28 cellular contexts compared by ENCODE assay signal in genomic region chr7:128177768-128178550, GRCh38.
A peak's percentile ranks its signal among the peaks of the same experiment; 100 is the strongest.
DNase-seq lines count a peak whose midpoint lies in the region; ATAC-seq, FAIRE-seq and TF ChIP-seq lines count a peak whose summit lies in the region.
"Had no signal": no experiment of that assay in that cellular context is flagged by ENCODE, and none has a peak within 500 bp of the region (broad histone marks: within the 10 kb centered on the region; RNA-seq: fewer than 3 reads in every experiment).

No MANE protein-coding gene starts in this region.

- peaks cover 0 to 2% (median 0%) of the 10 kb centered on the region in 7 donors for H3K9me3 Mint-ChIP-seq in CD14-positive monocyte
- H3K9me3 Mint-ChIP-seq in stimulated activated effector memory CD8-positive, alpha-beta T cell treated with anti-CD3 and anti-CD28 coated beads, Interleukin-12 subunit alpha, Interleukin-12 subunit beta, amount 100 ng/mL, for 72 hours: no peaks in the 10 kb centered on the region
- H3K9me3 Mint-ChIP-seq: CD4-positive, alpha-beta T cell; HFFc6 had no signal

- H3K9me3 ChIP-seq in Karpas-422 (ENCODE audit: low read length): no peaks in the 10 kb centered on the region
- H3K9me3 ChIP-seq in K562 (replicated peaks; ENCODE audit: control insufficient read depth, insufficient read depth, low read depth, low read length): no peaks in the 10 kb centered on the region
- H3K9me3 ChIP-seq: Caco-2 had no signal

- TF ChIP-seq EP300 in K562 (IDR thresholded peaks at IDR 0.05; ENCODE audit: low read length): no peak

- no peaks in the 10 kb centered on the region for H3K79me2 ChIP-seq in Karpas-422 (ENCODE audit: low read length)
- H3K79me2 ChIP-seq in K562 (ENCODE audit: control insufficient read depth, insufficient read depth, low read length): no peaks in the 10 kb centered on the region

- H3K27me3 ChIP-seq in Karpas-422 (ENCODE audit: low read length) (peaks cover 5% of the 10 kb centered on the region; the same call in 1 of the 2 replicates), K562 (ENCODE audit: control insufficient read depth in 2 of 2, insufficient read depth in 2 of 2, low read length in 2 of 2) (peaks cover 47 to 75% of the 10 kb centered on the region in 2 experiments)

- CTCF ChIA-PET in K562 (lab: Yijun Ruan, JAX; ENCODE audit: low intra/inter-chr PET ratio): no interaction called here

- peak; percentile 24 for DNase-seq in CD14-positive monocyte (ENCODE audit: low spot score)
- peak; percentile 51 for DNase-seq in Karpas-422
- no peak for DNase-seq in K562 (ENCODE audit: extremely low read depth in 1 of 4, low spot score in 3 of 4)
- no peak for DNase-seq in stimulated activated effector memory CD8-positive, alpha-beta T cell treated with anti-CD3 and anti-CD28 coated beads, Interleukin-12 subunit alpha, Interleukin-12 subunit beta, amount 100 ng/mL, for 72 hours (ENCODE audit: low spot score in 2 of 2)
- no peak for DNase-seq in ACHN
- DNase-seq in NCI-H69 (lab: John Stamatoyannopoulos, UW): no peak
- no peak for DNase-seq in urothelium cell line (ENCODE audit: low spot score)
- DNase-seq: AML-193; Caco-2; CD4-positive, alpha-beta T cell; DMS153; EL; HFFc6; NCI-H1092; NCI-H1436 treated with DMSO at 0.1 percent for 48 hours; NCI-H2029 treated with DMSO at 0.1 percent for 48 hours; NCI-H2171; NCI-H446 treated with DMSO at 0.1 percent for 48 hours; NCI-H748 treated with DMSO at 0.1 percent for 48 hours; NK-92 treated with Interleukin-12 subunit alpha and Interleukin-12 subunit beta, amount 100 ng/mL, for 24 hours; SHP77; T-helper 1 cell had no signal

- under 1% methylated on average over 9 of the region's 9 CpGs for WGBS in K562 (ENCODE audit: insufficient coverage, low coverage, missing lambda C conversion rate)

- intact Hi-C loops in CD14-positive monocyte (cut with micrococcal nuclease): no loop called here
- intact Hi-C loops in K562 (cut with micrococcal nuclease): no loop called here

- FAIRE-seq in K562 (lab: Jason Lieb, UNC) (no peak), urothelium cell line (lab: Jason Lieb, UNC) (no peak)
- FAIRE-seq: GM12878, GM18507, H54, HepG2 had no signal

- H3K4me3 ChIP-seq in Karpas-422 (ENCODE audit: low read length): peak overlapping the region; percentile 42
- H3K4me3 ChIP-seq in K562: no peak overlapping the region
- H3K4me3 ChIP-seq: GM12878, SK-N-MC had no signal

- peaks cover 62% of the 10 kb centered on the region for H3K4me1 ChIP-seq in Karpas-422 (ENCODE audit: low read length)
- H3K4me1 ChIP-seq in K562 (replicated peaks in 1 of 2; ENCODE audit: control insufficient read depth in 2 of 2, insufficient read depth in 2 of 2, low read length in 2 of 2): no peaks in the 10 kb centered on the region

- H4K20me1 ChIP-seq in Karpas-422 (ENCODE audit: insufficient read depth, low read depth, low read length) (peaks cover 10% of the 10 kb centered on the region), K562 (replicated peaks; ENCODE audit: control insufficient read depth, insufficient read depth, low read length) (peaks cover 8% of the 10 kb centered on the region; the same call in 1 of the 2 replicates)

- peaks cover 25% of the 10 kb centered on the region for H3K4me1 Mint-ChIP-seq in CD14-positive monocyte
- no peaks in the 10 kb centered on the region for H3K4me1 Mint-ChIP-seq in stimulated activated effector memory CD8-positive, alpha-beta T cell treated with anti-CD3 and anti-CD28 coated beads, Interleukin-12 subunit alpha, Interleukin-12 subunit beta, amount 100 ng/mL, for 72 hours

- no peaks in the 10 kb centered on the region for H3K9me2 ChIP-seq in Karpas-422 (replicated peaks; ENCODE audit: insufficient read depth, low read length)

- H3K36me3 ChIP-seq in Karpas-422 (ENCODE audit: insufficient read depth, low read length) (no peaks in the 10 kb centered on the region), K562 (ENCODE audit: control insufficient read depth, insufficient read depth, low read length) (no peaks in the 10 kb centered on the region)

- H3K9me1 ChIP-seq in K562 (ENCODE audit: control insufficient read depth, insufficient read depth, low read length): no peaks in the 10 kb centered on the region

- POLR2A ChIA-PET in K562 (lab: Yijun Ruan, JAX): interaction anchor here (0.6 to 0.8 kb wide), 2 partner anchors 25 to 266 kb away, joined by 3 read pairs; no protein-coding TSS in a partner anchor

- TF ChIP-seq CTCF in CD14-positive monocyte (IDR thresholded peaks at IDR 0.05): no peak
- TF ChIP-seq CTCF in K562 (IDR thresholded peaks at IDR 0.05 in 2 of 3, conservative IDR thresholded peaks at IDR 0.05 in 1 of 3; ENCODE audit: insufficient read depth in 2 of 3, low read depth in 1 of 3, low read length in 3 of 3): no peak

- H3K27me3 Mint-ChIP-seq in CD14-positive monocyte (ENCODE audit: low read depth in 3 of 3): peaks cover 12 to 20% (median 19%) of the 10 kb centered on the region in 3 donors

- no peak for TF ChIP-seq RAD21 in K562 (CRISPR knock-in tag; conservative IDR thresholded peaks at IDR 0.05 in 1 of 2, IDR thresholded peaks at IDR 0.05 in 1 of 2)

- no peak for TF ChIP-seq POLR2A in K562 (conservative IDR thresholded peaks at IDR 0.05)

- no peak overlapping the region for H2AFZ ChIP-seq in Karpas-422 (ENCODE audit: low read length)
- no peak overlapping the region for H2AFZ ChIP-seq in K562 (ENCODE audit: low read depth, low read length)

- peak overlapping the region; percentile 34 for H3K9ac ChIP-seq in Karpas-422 (ENCODE audit: low read length)
- no peak overlapping the region for H3K9ac ChIP-seq in K562 (ENCODE audit: insufficient read depth in 1 of 2, low read depth in 2 of 2, low read length in 2 of 2)
- H3K9ac ChIP-seq: KMS-11 had no signal

- BruUV-seq in K562 (replicated peaks; lab: Mats Ljungman, UMichigan): no TSS peak

- H3K4me2 ChIP-seq in Karpas-422 (ENCODE audit: low read depth, low read length, poor library complexity, severe bottlenecking) (peak overlapping the region; percentile 61), K562 (ENCODE audit: insufficient read depth, low read length) (no peak overlapping the region)
- H3K4me2 ChIP-seq: KMS-11 had no signal

- no peaks in the 10 kb centered on the region for H3K36me3 Mint-ChIP-seq in CD14-positive monocyte
- H3K36me3 Mint-ChIP-seq in stimulated activated effector memory CD8-positive, alpha-beta T cell treated with anti-CD3 and anti-CD28 coated beads, Interleukin-12 subunit alpha, Interleukin-12 subunit beta, amount 100 ng/mL, for 72 hours: no peaks in the 10 kb centered on the region

- H3K27ac ChIP-seq in Karpas-422 (ENCODE audit: low read length) (no peak overlapping the region), K562 (ENCODE audit: extremely low read depth, low read depth, low read length) (no peak overlapping the region)
- H3K27ac ChIP-seq: KMS-11, SK-N-MC had no signal

- H3K4me3 Mint-ChIP-seq in CD14-positive monocyte: peak overlapping the region in 1 of 2 donors; percentile 35
- H3K4me3 Mint-ChIP-seq in stimulated activated effector memory CD8-positive, alpha-beta T cell treated with anti-CD3 and anti-CD28 coated beads, Interleukin-12 subunit alpha, Interleukin-12 subunit beta, amount 100 ng/mL, for 72 hours: no peak overlapping the region
- H3K4me3 Mint-ChIP-seq: CD4-positive, alpha-beta T cell; HFFc6 had no signal

- ATAC-seq in K562: no peak
- ATAC-seq in stimulated activated effector memory CD8-positive, alpha-beta T cell treated with anti-CD3 and anti-CD28 coated beads, Interleukin-12 subunit alpha, Interleukin-12 subunit beta, amount 100 ng/mL, for 72 hours: no peak
- ATAC-seq: GM12878, HepG2 had no signal

- no peak overlapping the region for H3K27ac Mint-ChIP-seq in CD14-positive monocyte
- H3K27ac Mint-ChIP-seq in stimulated activated effector memory CD8-positive, alpha-beta T cell treated with anti-CD3 and anti-CD28 coated beads, Interleukin-12 subunit alpha, Interleukin-12 subunit beta, amount 100 ng/mL, for 72 hours: peak overlapping the region; percentile 4
- H3K27ac Mint-ChIP-seq: CD4-positive, alpha-beta T cell; HFFc6 had no signal

- in situ Hi-C loops in K562 (cut with MboI) (no loop called here), ACHN (cut with HindIII; ENCODE audit: low pct_ligation_motif_present, low pct_unique_long_range_greater_than_20kb, low sequenced_read_pairs) (no loop called here)

TF ChIP-seq in K562, 482 proteins besides CTCF, POLR2A, EP300 and RAD21:
- TF ChIP-seq TEAD4 (IDR thresholded peaks at IDR 0.05; ENCODE audit: low read length) (no peak), TEAD4 (CRISPR knock-in tag; IDR thresholded peaks at IDR 0.05; ENCODE audit: borderline replicate concordance) (no peak), PTBP1 (IDR thresholded peaks at IDR 0.05; ENCODE audit: low read depth, low read length) (no peak), ZNF830 (CRISPR knock-in tag; IDR thresholded peaks at IDR 0.05) (no peak), ATF3 (IDR thresholded peaks at IDR 0.05) (no peak), ATF3 (CRISPR knock-in tag; conservative IDR thresholded peaks at IDR 0.05) (no peak), SPI1 (IDR thresholded peaks at IDR 0.05; ENCODE audit: borderline replicate concordance, low read depth, low read length) (peak; percentile 60; the same call in 1 of the 2 replicates), RBM22 (IDR thresholded peaks at IDR 0.05; ENCODE audit: low read depth, low read length, poor library complexity, severe bottlenecking) (no peak), ZBTB12 (CRISPR knock-in tag; IDR thresholded peaks at IDR 0.05) (no peak)

Comparison
In these comparisons a context has a peak if more than half of its experiments do, and no peak if none do; other contexts are left out.
1. DNase-seq: peak in CD14-positive monocyte (single experiment) and Karpas-422 (single experiment); none in K562 (0 of 4), stimulated activated effector memory CD8-positive, alpha-beta T cell treated with anti-CD3 and anti-CD28 coated beads, Interleukin-12 subunit alpha, Interleukin-12 subunit beta, amount 100 ng/mL, for 72 hours (0 of 2), ACHN (single experiment), NCI-H69 (single experiment) and urothelium cell line (single experiment).